ENCODE assay signal across 8 cellular contexts in genomic region chrX:102154218-102154860, GRCh38. TPM values are rescaled to one million over a fixed set of nuclear protein-coding genes. Genes with fewer than 3 reads are reported as not detected.
A peak's percentile ranks its signal among the peaks of the same experiment; 100 is the strongest.
DNase-seq lines count a peak whose midpoint lies in the region; ATAC-seq and TF ChIP-seq lines count a peak whose summit lies in the region.

No MANE protein-coding gene starts in this region.

- H3K9ac ChIP-seq in Loucy (ENCODE audit: low read depth, low read length, poor library complexity, severe bottlenecking) = no peak overlapping the region

- no peaks in the 10 kb centered on the region for H3K9me3 Mint-ChIP-seq in activated naive CD8-positive, alpha-beta T cell treated with anti-CD3 and anti-CD28 coated beads, Interleukin-2, amount 50 U/mL, for 24 hours
- H3K9me3 Mint-ChIP-seq in neural crest cell = no peaks in the 10 kb centered on the region

- peaks cover 3% of the 10 kb centered on the region for H3K27me3 Mint-ChIP-seq in activated naive CD8-positive, alpha-beta T cell treated with anti-CD3 and anti-CD28 coated beads, Interleukin-2, amount 50 U/mL, for 24 hours
- peaks cover 28% of the 10 kb centered on the region for H3K27me3 Mint-ChIP-seq in neural crest cell (ENCODE audit: low read depth)

- H3K27me3 ChIP-seq in Loucy (ENCODE audit: insufficient read depth, low read length, poor library complexity, severe bottlenecking) = no peaks in the 10 kb centered on the region

- TF ChIP-seq CTCF in Loucy (conservative IDR thresholded peaks at IDR 0.05; ENCODE audit: low read length) (peak; percentile 27), neural crest cell (conservative IDR thresholded peaks at IDR 0.05) (peak; percentile 53)

- no peaks in the 10 kb centered on the region for H3K36me3 Mint-ChIP-seq in activated naive CD8-positive, alpha-beta T cell treated with anti-CD3 and anti-CD28 coated beads, Interleukin-2, amount 50 U/mL, for 24 hours (ENCODE audit: low read depth)
- peaks cover 2% of the 10 kb centered on the region for H3K36me3 Mint-ChIP-seq in neural crest cell (ENCODE audit: low read depth)

- peaks cover 14% of the 10 kb centered on the region for H3K4me1 Mint-ChIP-seq in activated naive CD8-positive, alpha-beta T cell treated with anti-CD3 and anti-CD28 coated beads, Interleukin-2, amount 50 U/mL, for 24 hours
- peaks cover 12% of the 10 kb centered on the region for H3K4me1 Mint-ChIP-seq in neural crest cell

- no peak overlapping the region for H3K4me2 ChIP-seq in Loucy (ENCODE audit: low read depth, low read length, poor library complexity, severe bottlenecking)

- no peaks in the 10 kb centered on the region for H3K4me1 ChIP-seq in Loucy (ENCODE audit: insufficient read depth, low read length, poor library complexity, severe bottlenecking)

- no peak overlapping the region for H3K4me3 ChIP-seq in Loucy (ENCODE audit: low read length, poor library complexity, severe bottlenecking)

- no peak overlapping the region for H3K27ac Mint-ChIP-seq in activated naive CD8-positive, alpha-beta T cell treated with anti-CD3 and anti-CD28 coated beads, Interleukin-2, amount 50 U/mL, for 24 hours
- no peak overlapping the region for H3K27ac Mint-ChIP-seq in neural crest cell (ENCODE audit: unreplicated experiment)

- H2AFZ ChIP-seq in Loucy (ENCODE audit: low read length) = no peak overlapping the region

- H3K9me2 ChIP-seq in Loucy (replicated peaks; ENCODE audit: low read depth, low read length) = no peaks in the 10 kb centered on the region

- DNase-seq in Daoy (ENCODE audit: low read depth) (peak; percentile 21), neural crest cell (ENCODE audit: low read depth, low spot score) (peak; percentile 2), SKM-1 treated with dmso at 0.1 percent for 144 hours (lab: John Stamatoyannopoulos, UW; ENCODE audit: unreplicated experiment) (no peak), NCI-H187 treated with DMSO at 0.1 percent for 48 hours (lab: John Stamatoyannopoulos, UW) (no peak)
- DNase-seq in activated naive CD8-positive, alpha-beta T cell treated with anti-CD3 and anti-CD28 coated beads, Interleukin-2, amount 50 U/mL, for 24 hours = peak; percentile 17
- no peak for DNase-seq in activated CD8-positive, alpha-beta memory T cell treated with anti-CD3 and anti-CD28 coated beads, Interleukin-2, amount 50 U/mL, for 48 hours

- H3K36me3 ChIP-seq in Loucy (ENCODE audit: insufficient read depth, low read length) = no peaks in the 10 kb centered on the region

- no peaks in the 10 kb centered on the region for H3F3A ChIP-seq in Loucy (ENCODE audit: low read depth)

- no peaks in the 10 kb centered on the region for H3K9me3 ChIP-seq in Loucy (ENCODE audit: insufficient read depth, low read depth, low read length)

- H3K4me3 Mint-ChIP-seq in activated naive CD8-positive, alpha-beta T cell treated with anti-CD3 and anti-CD28 coated beads, Interleukin-2, amount 50 U/mL, for 24 hours = peak overlapping the region; percentile 91
- H3K4me3 Mint-ChIP-seq in neural crest cell = peak overlapping the region; percentile 97

- no peaks in the 10 kb centered on the region for H3K79me2 ChIP-seq in Loucy (ENCODE audit: insufficient read depth, low read length)

- H4K20me1 ChIP-seq in Loucy (ENCODE audit: insufficient read depth, low read length, poor library complexity, severe bottlenecking) = no peaks in the 10 kb centered on the region

- ATAC-seq in activated naive CD8-positive, alpha-beta T cell treated with anti-CD3 and anti-CD28 coated beads, Interleukin-2, amount 50 U/mL, for 24 hours = peak; percentile 18
- no peak for ATAC-seq in HG03378 (IDR thresholded peaks at IDR 0.05; ENCODE audit: unreplicated experiment)

RNA-seq across cellular contexts. Expression of gene BEX5, which starts 1.4 kb away (rescaled TPM):
- 2.1 and 6.5 TPM in 2 replicates for total RNA-seq in Daoy (2014; rRNA removed; shearing (Covaris generic))
- 3.1 and 3.8 TPM in 2 replicates for total RNA-seq in neural crest cell

RNA-seq across cellular contexts. Expression of gene TCEAL6, which starts 12.1 kb away (rescaled TPM):
- total RNA-seq in Daoy (2014; rRNA removed; shearing (Covaris generic)) = not detected in 2 replicates
- not detected in 2 replicates for total RNA-seq in neural crest cell

RNA-seq across cellular contexts. Expression of gene TCEAL2, which starts 28.9 kb away (rescaled TPM):
- 9.1 and 16.8 TPM in 2 replicates for total RNA-seq in Daoy (2014; rRNA removed; shearing (Covaris generic))
- 4.4 and 5.0 TPM in 2 replicates for total RNA-seq in neural crest cell

Comparison
In these comparisons a context has a peak if more than half of its experiments do, and no peak if none do; other contexts are left out.
1. DNase-seq: peak in Daoy (single experiment), activated naive CD8-positive, alpha-beta T cell treated with anti-CD3 and anti-CD28 coated beads, Interleukin-2, amount 50 U/mL, for 24 hours (single experiment) and neural crest cell (single experiment); none in SKM-1 treated with dmso at 0.1 percent for 144 hours (single experiment), NCI-H187 treated with DMSO at 0.1 percent for 48 hours (single experiment) and activated CD8-positive, alpha-beta memory T cell treated with anti-CD3 and anti-CD28 coated beads, Interleukin-2, amount 50 U/mL, for 48 hours (single experiment).